ENCODE assay signal across 1 cellular context in the genomic region with DNA sequence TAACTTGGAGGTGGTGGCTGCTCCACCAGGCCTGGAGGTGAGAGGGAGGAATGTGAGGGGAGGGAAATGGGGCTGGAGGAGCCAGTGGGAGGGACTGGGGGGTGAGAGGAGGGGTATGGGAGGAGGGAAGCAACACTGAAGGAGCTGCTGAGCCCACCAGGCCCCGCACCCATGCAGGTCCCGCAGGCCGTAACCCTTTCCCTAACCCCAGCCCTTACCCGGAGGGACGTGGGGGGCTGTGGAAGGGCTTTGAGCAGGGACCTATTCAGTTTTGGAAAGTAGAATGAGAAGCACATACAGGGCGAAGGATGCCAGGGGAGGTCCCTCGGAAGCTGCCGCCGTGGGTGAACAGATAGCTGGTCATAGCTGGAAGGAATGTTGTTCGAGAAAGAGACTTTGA.
TF ChIP-seq lines count a peak whose summit lies in the region.

No MANE protein-coding gene starts in this region.

TF ChIP-seq in GM23338, 12 proteins besides CTCF, POLR2A, EP300 and RAD21 (continued from another document):
- TF ChIP-seq, protein P1, sequence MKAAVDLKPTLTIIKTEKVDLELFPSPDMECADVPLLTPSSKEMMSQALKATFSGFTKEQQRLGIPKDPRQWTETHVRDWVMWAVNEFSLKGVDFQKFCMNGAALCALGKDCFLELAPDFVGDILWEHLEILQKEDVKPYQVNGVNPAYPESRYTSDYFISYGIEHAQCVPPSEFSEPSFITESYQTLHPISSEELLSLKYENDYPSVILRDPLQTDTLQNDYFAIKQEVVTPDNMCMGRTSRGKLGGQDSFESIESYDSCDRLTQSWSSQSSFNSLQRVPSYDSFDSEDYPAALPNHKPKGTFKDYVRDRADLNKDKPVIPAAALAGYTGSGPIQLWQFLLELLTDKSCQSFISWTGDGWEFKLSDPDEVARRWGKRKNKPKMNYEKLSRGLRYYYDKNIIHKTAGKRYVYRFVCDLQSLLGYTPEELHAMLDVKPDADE (IDR thresholded peaks at IDR 0.05): no peak
- TF ChIP-seq EZH2 (IDR thresholded peaks at IDR 0.05; ENCODE audit: low read depth, unreplicated experiment) (no peak), CREB1 (CRISPR knock-in tag; IDR thresholded peaks at IDR 0.05; ENCODE audit: low read depth) (no peak), NANOG (IDR thresholded peaks at IDR 0.05; ENCODE audit: borderline replicate concordance) (no peak), ZNF114 (CRISPR knock-in tag; IDR thresholded peaks at IDR 0.05) (no peak), ZNF331 (CRISPR knock-in tag; IDR thresholded peaks at IDR 0.05; ENCODE audit: low read depth) (no peak), EZH2phosphoT487 (IDR thresholded peaks at IDR 0.05; ENCODE audit: unreplicated experiment) (no peak), POLR2AphosphoS5 (IDR thresholded peaks at IDR 0.05; ENCODE audit: low read depth) (no peak), JUNB (IDR thresholded peaks at IDR 0.05; ENCODE audit: unreplicated experiment) (no peak)
- TF ChIP-seq, protein P2, sequence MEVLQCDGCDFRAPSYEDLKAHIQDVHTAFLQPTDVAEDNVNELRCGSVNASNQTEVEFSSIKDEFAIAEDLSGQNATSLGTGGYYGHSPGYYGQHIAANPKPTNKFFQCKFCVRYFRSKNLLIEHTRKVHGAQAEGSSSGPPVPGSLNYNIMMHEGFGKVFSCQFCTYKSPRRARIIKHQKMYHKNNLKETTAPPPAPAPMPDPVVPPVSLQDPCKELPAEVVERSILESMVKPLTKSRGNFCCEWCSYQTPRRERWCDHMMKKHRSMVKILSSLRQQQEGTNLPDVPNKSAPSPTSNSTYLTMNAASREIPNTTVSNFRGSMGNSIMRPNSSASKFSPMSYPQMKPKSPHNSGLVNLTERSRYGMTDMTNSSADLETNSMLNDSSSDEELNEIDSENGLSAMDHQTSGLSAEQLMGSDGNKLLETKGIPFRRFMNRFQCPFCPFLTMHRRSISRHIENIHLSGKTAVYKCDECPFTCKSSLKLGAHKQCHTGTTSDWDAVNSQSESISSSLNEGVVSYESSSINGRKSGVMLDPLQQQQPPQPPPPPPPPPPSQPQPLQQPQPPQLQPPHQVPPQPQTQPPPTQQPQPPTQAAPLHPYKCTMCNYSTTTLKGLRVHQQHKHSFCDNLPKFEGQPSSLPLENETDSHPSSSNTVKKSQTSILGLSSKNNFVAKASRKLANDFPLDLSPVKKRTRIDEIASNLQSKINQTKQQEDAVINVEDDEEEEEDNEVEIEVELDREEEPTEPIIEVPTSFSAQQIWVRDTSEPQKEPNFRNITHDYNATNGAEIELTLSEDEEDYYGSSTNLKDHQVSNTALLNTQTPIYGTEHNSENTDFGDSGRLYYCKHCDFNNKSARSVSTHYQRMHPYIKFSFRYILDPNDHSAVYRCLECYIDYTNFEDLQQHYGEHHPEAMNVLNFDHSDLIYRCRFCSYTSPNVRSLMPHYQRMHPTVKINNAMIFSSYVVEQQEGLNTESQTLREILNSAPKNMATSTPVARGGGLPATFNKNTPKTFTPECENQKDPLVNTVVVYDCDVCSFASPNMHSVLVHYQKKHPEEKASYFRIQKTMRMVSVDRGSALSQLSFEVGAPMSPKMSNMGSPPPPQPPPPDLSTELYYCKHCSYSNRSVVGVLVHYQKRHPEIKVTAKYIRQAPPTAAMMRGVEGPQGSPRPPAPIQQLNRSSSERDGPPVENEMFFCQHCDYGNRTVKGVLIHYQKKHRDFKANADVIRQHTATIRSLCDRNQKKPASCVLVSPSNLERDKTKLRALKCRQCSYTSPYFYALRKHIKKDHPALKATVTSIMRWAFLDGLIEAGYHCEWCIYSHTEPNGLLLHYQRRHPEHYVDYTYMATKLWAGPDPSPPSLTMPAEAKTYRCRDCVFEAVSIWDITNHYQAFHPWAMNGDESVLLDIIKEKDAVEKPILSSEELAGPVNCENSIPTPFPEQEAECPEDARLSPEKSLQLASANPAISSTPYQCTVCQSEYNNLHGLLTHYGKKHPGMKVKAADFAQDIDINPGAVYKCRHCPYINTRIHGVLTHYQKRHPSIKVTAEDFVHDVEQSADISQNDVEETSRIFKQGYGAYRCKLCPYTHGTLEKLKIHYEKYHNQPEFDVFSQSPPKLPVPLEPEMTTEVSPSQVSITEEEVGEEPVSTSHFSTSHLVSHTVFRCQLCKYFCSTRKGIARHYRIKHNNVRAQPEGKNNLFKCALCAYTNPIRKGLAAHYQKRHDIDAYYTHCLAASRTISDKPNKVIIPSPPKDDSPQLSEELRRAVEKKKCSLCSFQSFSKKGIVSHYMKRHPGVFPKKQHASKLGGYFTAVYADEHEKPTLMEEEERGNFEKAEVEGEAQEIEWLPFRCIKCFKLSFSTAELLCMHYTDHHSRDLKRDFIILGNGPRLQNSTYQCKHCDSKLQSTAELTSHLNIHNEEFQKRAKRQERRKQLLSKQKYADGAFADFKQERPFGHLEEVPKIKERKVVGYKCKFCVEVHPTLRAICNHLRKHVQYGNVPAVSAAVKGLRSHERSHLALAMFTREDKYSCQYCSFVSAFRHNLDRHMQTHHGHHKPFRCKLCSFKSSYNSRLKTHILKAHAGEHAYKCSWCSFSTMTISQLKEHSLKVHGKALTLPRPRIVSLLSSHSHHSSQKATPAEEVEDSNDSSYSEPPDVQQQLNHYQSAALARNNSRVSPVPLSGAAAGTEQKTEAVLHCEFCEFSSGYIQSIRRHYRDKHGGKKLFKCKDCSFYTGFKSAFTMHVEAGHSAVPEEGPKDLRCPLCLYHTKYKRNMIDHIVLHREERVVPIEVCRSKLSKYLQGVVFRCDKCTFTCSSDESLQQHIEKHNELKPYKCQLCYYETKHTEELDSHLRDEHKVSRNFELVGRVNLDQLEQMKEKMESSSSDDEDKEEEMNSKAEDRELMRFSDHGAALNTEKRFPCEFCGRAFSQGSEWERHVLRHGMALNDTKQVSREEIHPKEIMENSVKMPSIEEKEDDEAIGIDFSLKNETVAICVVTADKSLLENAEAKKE (CRISPR knock-in tag; IDR thresholded peaks at IDR 0.05): no peak
TF ChIP-seq in GM23338: peak in this region for 0.
